Comparison of ENCODE assay signal across 8 cellular contexts in the genomic region with DNA sequence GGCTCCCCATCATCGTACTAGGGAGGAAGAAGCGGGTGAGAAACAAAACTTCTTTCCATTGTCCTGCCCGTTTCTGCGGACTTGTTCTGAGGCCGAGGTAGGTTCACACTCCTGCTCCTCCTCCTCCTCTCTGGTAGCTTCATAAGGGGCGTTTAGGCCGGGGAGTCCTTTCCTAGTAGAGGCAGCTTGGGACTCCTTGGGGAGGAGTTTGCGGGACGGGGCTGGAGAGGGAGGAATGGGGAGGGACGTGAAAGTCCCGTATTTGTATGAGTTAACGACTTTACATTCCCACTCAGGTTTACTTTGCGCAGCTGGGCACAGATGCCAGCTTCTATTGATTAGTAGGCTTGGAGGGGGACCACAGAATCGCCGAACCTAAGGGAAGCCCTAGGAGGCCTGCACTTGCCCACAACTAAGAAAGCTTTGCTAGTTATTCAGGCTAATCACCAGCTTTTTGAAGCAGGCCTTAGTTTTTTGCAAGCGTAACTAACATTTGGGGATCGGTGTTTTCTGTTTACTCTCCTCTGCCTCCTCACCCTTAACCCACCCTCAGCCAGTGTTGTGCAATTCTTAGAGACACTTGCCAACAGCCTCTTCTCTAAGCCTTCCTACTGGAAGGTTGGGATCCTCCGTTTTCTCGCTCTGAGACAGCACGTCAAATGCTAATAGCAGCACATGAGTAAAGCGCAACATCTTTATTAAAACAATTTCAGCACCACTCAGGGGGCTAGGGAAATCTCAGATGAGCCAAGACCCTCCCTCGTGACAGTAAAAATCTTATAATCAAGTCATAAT. TPM values are rescaled to one million over a fixed set of nuclear protein-coding genes. Genes with fewer than 3 reads are reported as not detected.
A peak's percentile ranks its signal among the peaks of the same experiment; 100 is the strongest.
DNase-seq lines count a peak whose midpoint lies in the region; ATAC-seq and TF ChIP-seq lines count a peak whose summit lies in the region.

No MANE protein-coding gene starts in this region.

- no peak for TF ChIP-seq CTCF in progenitor cell of endocrine pancreas (IDR thresholded peaks at IDR 0.05; ENCODE audit: unreplicated experiment)

- peak overlapping the region; percentile 88 for H3K27ac Mint-ChIP-seq in progenitor cell of endocrine pancreas

- H3K9me3 Mint-ChIP-seq in progenitor cell of endocrine pancreas (ENCODE audit: low read depth), result no peaks in the 10 kb centered on the region

- peaks cover 48% of the 10 kb centered on the region for H3K4me1 Mint-ChIP-seq in progenitor cell of endocrine pancreas (ENCODE audit: low read depth)

- no peaks in the 10 kb centered on the region for H3K27me3 Mint-ChIP-seq in progenitor cell of endocrine pancreas

- ATAC-seq in HG03280 (IDR thresholded peaks at IDR 0.05; ENCODE audit: unreplicated experiment), result no peak

- DNase-seq in DMS79 treated with DMSO at 0.1 percent for 48 hours (lab: John Stamatoyannopoulos, UW), result peak; percentile 30
- DNase-seq in DMS79 (lab: John Stamatoyannopoulos, UW), result no peak
- peak; percentile 58 for DNase-seq in SHP77 treated with DMSO at 0.1 percent for 48 hours (lab: John Stamatoyannopoulos, UW)
- DNase-seq in glomerular visceral epithelial cell (ENCODE audit: extremely low spot score), result peak; percentile 68
- DNase-seq in progenitor cell of endocrine pancreas (ENCODE audit: low spot score, unreplicated experiment), result no peak
- DNase-seq in NCI-H2107 (lab: John Stamatoyannopoulos, UW), result no peak
- no peak for DNase-seq in activated CD4-positive, alpha-beta T cell treated with anti-CD3 and anti-CD28 coated beads, Interleukin-2, amount 50 U/mL, for 4 hours

- no peaks in the 10 kb centered on the region for H3K36me3 Mint-ChIP-seq in progenitor cell of endocrine pancreas (ENCODE audit: insufficient read depth)

- H3K4me3 Mint-ChIP-seq in progenitor cell of endocrine pancreas (ENCODE audit: low read depth), result no peak overlapping the region

RNA-seq across cellular contexts. Expression of gene RNASE4, which starts 0.5 kb away (rescaled TPM):
- 5.7 TPM in 2 replicates for total RNA-seq in progenitor cell of endocrine pancreas

RNA-seq across cellular contexts. Expression of gene ANG, which starts 3.7 kb away (rescaled TPM):
- 8.0 and 8.3 TPM in 2 replicates for total RNA-seq in progenitor cell of endocrine pancreas

RNA-seq across cellular contexts. Expression of gene OR6S1, which starts 43.4 kb away (rescaled TPM):
- not detected in 2 replicates for total RNA-seq in progenitor cell of endocrine pancreas

Comparison
In these comparisons a context has a peak if more than half of its experiments do, and no peak if none do; other contexts are left out.
1. DNase-seq: peak in DMS79 treated with DMSO at 0.1 percent for 48 hours (single experiment), SHP77 treated with DMSO at 0.1 percent for 48 hours (single experiment) and glomerular visceral epithelial cell (single experiment); none in DMS79 (single experiment), progenitor cell of endocrine pancreas (single experiment), NCI-H2107 (single experiment) and activated CD4-positive, alpha-beta T cell treated with anti-CD3 and anti-CD28 coated beads, Interleukin-2, amount 50 U/mL, for 4 hours (0 of 2).